ENCODE assay signal across 24 cellular contexts in the genomic region with DNA sequence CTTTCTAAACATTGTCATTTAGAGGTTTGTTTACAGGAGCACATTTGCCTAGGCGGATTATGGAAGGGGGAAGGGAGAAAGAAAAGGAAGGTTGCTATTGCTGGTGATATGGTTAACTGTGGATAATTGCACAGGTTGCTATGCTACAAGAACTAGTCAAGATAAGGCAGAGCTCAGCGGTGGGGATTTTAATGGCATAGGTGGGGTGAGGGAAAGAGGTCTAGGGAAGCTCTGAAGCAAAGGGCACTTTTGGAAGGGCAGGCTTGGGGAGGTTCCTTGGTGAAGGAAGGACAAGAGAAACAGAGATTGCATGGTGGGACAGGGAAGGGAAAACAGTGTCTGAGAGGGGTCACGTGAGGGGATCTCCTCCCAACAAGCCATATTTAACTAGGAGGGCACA. TPM values are rescaled to one million over a fixed set of nuclear protein-coding genes. Genes with fewer than 3 reads are reported as not detected.
DNase-seq lines count a peak whose midpoint lies in the region; ATAC-seq and TF ChIP-seq lines count a peak whose summit lies in the region.
"Had no signal": no experiment of that assay in that cellular context is flagged by ENCODE, and none has a peak within 500 bp of the region (broad histone marks: within the 10 kb centered on the region; RNA-seq: fewer than 3 reads in every experiment).

No MANE protein-coding gene starts in this region.

- TF ChIP-seq CTCF in mammary epithelial cell (conservative IDR thresholded peaks at IDR 0.05 in 1 of 2, IDR thresholded peaks at IDR 0.05 in 1 of 2; ENCODE audit: extremely low read depth in 1 of 2, insufficient read depth in 1 of 2, low read depth in 1 of 2, low read length in 2 of 2), result no peak
- TF ChIP-seq CTCF in breast epithelium (IDR thresholded peaks at IDR 0.05), result no peak
- TF ChIP-seq CTCF in WTC11 (IDR thresholded peaks at IDR 0.05), result no peak
- TF ChIP-seq CTCF in transverse colon (IDR thresholded peaks at IDR 0.05), result no peak
- no peak for TF ChIP-seq CTCF in osteoblast (IDR thresholded peaks at IDR 0.05; ENCODE audit: extremely low read depth, low read depth, low read length)

- CTCF ChIA-PET in mammary epithelial cell (lab: Charles Lee; ENCODE audit: low non-redundant PET), result interaction anchor here (0.5 to 1.3 kb wide), 3 partner anchors 58 to 284 kb away, joined by 4 to 9 read pairs (median 8); no protein-coding TSS in a partner anchor
- CTCF ChIA-PET in WTC11 (lab: Charles Lee), result interaction anchor here (1.0 to 3.9 kb wide), 8 partner anchors 8 to 240 kb away, joined by 3 to 41 read pairs (median 6); a partner anchor contains a TSS

- H3K4me3 ChIP-seq in mammary epithelial cell (replicated peaks in 1 of 3; ENCODE audit: insufficient read depth in 1 of 3, low read depth in 2 of 3, low read length in 3 of 3), result no peak overlapping the region
- no peak overlapping the region for H3K4me3 ChIP-seq in breast epithelium
- H3K4me3 ChIP-seq in transverse colon, result no peak overlapping the region
- no peak overlapping the region for H3K4me3 ChIP-seq in osteoblast (ENCODE audit: insufficient read depth, low read length)
- H3K4me3 ChIP-seq: A549, coronary artery had no signal

- POLR2A ChIA-PET in WTC11 (lab: Charles Lee), result interaction anchor here (0.6 kb wide), 1 partner anchor 159 kb away, joined by 3 read pairs; no protein-coding TSS in a partner anchor

- dilution Hi-C loops in mammary epithelial cell (cut with HindIII; ENCODE audit: low sequenced_read_pairs), result no loop called here

- H3K27me3 Mint-ChIP-seq in WTC11 (ENCODE audit: low read depth), result no peaks in the 10 kb centered on the region

- ATAC-seq in WTC11, result no peak
- ATAC-seq in left colon, result peak; percentile 93
- ATAC-seq in HG03442 (IDR thresholded peaks at IDR 0.05; ENCODE audit: unreplicated experiment), result no peak
- ATAC-seq: A549; HepG2; naive thymus-derived CD8-positive, alpha-beta T cell; sciatic nerve; T-helper 17 cell had no signal

- in situ Hi-C loops in mammary epithelial cell (cut with MboI; ENCODE audit: low sequenced_read_pairs in 2 of 2), result loop anchor here (25.0 kb wide), 1 partner anchor 227 kb away; no protein-coding TSS in a partner anchor
- in situ Hi-C loops in transverse colon (cut with MboI; ENCODE audit: low pct_ligation_motif_present in 1 of 4, low pct_unique_long_range_greater_than_20kb in 1 of 4, low sequenced_read_pairs in 3 of 4), result loop anchor here (10.0 to 25.0 kb wide), 5 partner anchors 60 to 370 kb away; no protein-coding TSS in a partner anchor

- H3K4me1 ChIP-seq in mammary epithelial cell (ENCODE audit: insufficient read depth, low read length), result peaks cover 24% of the 10 kb centered on the region
- no peaks in the 10 kb centered on the region for H3K4me1 ChIP-seq in breast epithelium
- H3K4me1 ChIP-seq in transverse colon, result peaks cover 4 to 21% (median 11%) of the 10 kb centered on the region in 4 donors
- no peaks in the 10 kb centered on the region for H3K4me1 ChIP-seq in osteoblast (ENCODE audit: insufficient read depth, low read length)
- H3K4me1 ChIP-seq: A549, BE2C had no signal

- BruUV-seq in mammary epithelial cell (replicated peaks; lab: Mats Ljungman, UMichigan), result no TSS peak

- no peaks in the 10 kb centered on the region for H3K36me3 ChIP-seq in mammary epithelial cell (ENCODE audit: insufficient read depth, low read length)
- H3K36me3 ChIP-seq in breast epithelium, result no peaks in the 10 kb centered on the region
- no peaks in the 10 kb centered on the region for H3K36me3 ChIP-seq in transverse colon
- no peaks in the 10 kb centered on the region for H3K36me3 ChIP-seq in osteoblast (ENCODE audit: insufficient read depth, low read length)
- H3K36me3 ChIP-seq: BE2C had no signal

- H3K79me2 ChIP-seq in mammary epithelial cell (ENCODE audit: insufficient read depth, low read length), result no peaks in the 10 kb centered on the region
- H3K79me2 ChIP-seq in osteoblast (ENCODE audit: insufficient read depth, low read length), result no peaks in the 10 kb centered on the region

- H2AFZ ChIP-seq in mammary epithelial cell (ENCODE audit: low read depth, low read length) (peak overlapping the region; percentile 61), osteoblast (ENCODE audit: low read length) (no peak overlapping the region)

- H3K36me3 Mint-ChIP-seq in WTC11, result peaks cover 8% of the 10 kb centered on the region; the same call in 1 of the 2 replicates
- H3K36me3 Mint-ChIP-seq: brain; memory B cell; naive thymus-derived CD8-positive, alpha-beta T cell had no signal

- H4K20me1 ChIP-seq in mammary epithelial cell (ENCODE audit: insufficient read depth, low read length) (no peaks in the 10 kb centered on the region), osteoblast (ENCODE audit: insufficient read depth, low read length) (no peaks in the 10 kb centered on the region)

- 97% methylated on average over 3 of the region's 3 CpGs for WGBS in mammary epithelial cell (ENCODE audit: low coverage, missing lambda C conversion rate)
- WGBS in transverse colon (ENCODE audit: low coverage in 1 of 2), 2 donors, result 33 to 49% methylated on average over 1 to 3 of the region's 3 CpGs

- H3K9ac ChIP-seq in mammary epithelial cell (ENCODE audit: insufficient read depth, low read length), result no peak overlapping the region

- H3K4me1 Mint-ChIP-seq in WTC11, result peaks cover 19% of the 10 kb centered on the region
- H3K4me1 Mint-ChIP-seq: brain; naive thymus-derived CD8-positive, alpha-beta T cell had no signal

- DNase-seq in mammary epithelial cell, result no peak
- no peak for DNase-seq in breast epithelium (ENCODE audit: low spot score in 2 of 2)
- no peak for DNase-seq in WTC11 (ENCODE audit: low spot score)
- DNase-seq in left colon, result peak; percentile 45 to 69
- DNase-seq in transverse colon, result peak; percentile 57
- no peak for DNase-seq in activated CD8-positive, alpha-beta memory T cell treated with anti-CD3 and anti-CD28 coated beads, Interleukin-2, amount 50 U/mL, for 4 hours
- DNase-seq in osteoblast (ENCODE audit: insufficient read length, low spot score, missing footprints), result no peak
- DNase-seq: activated CD4-positive, alpha-beta T cell treated with anti-CD3 and anti-CD28 coated beads for 48 hours; activated effector memory CD4-positive, alpha-beta T cell treated with Interleukin-2 at 50 U/mL for 16 hours; BE2C; glutamatergic neuron; naive thymus-derived CD8-positive, alpha-beta T cell; NCI-H2227 treated with DMSO at 0.1 percent for 48 hours; posterior cingulate gyrus; substantia nigra; T-helper 17 cell had no signal

- H3K9me3 Mint-ChIP-seq in WTC11, result peaks cover 15% of the 10 kb centered on the region
- H3K9me3 Mint-ChIP-seq: memory B cell; naive thymus-derived CD8-positive, alpha-beta T cell had no signal

- intact Hi-C loops in mammary epithelial cell (cut with micrococcal nuclease) (no loop called here), breast epithelium (cut with DNase I; ENCODE audit: low total_unique reads) (no loop called here), left colon (cut with DNase I, micrococcal nuclease) (loop anchor here in 1 of 2 donors (5.0 kb wide), 1 partner anchor 67 kb away; no protein-coding TSS in a partner anchor), transverse colon (cut with DNase I; ENCODE audit: low total_unique reads) (loop anchor here (10.0 kb wide), 2 partner anchors 60 to 180 kb away; no protein-coding TSS in a partner anchor)

- H3K4me3 Mint-ChIP-seq in WTC11, result no peak overlapping the region
- H3K4me3 Mint-ChIP-seq: brain; memory B cell; naive thymus-derived CD8-positive, alpha-beta T cell; T-helper 17 cell had no signal

- TF ChIP-seq POLR2A in breast epithelium (IDR thresholded peaks at IDR 0.05), result no peak
- no peak for TF ChIP-seq POLR2A in transverse colon (IDR thresholded peaks at IDR 0.05)

- H3K4me2 ChIP-seq in mammary epithelial cell (ENCODE audit: insufficient read depth, low read depth, low read length) (no peak overlapping the region), osteoblast (ENCODE audit: insufficient read depth, low read length) (no peak overlapping the region)
- H3K4me2 ChIP-seq: A549 had no signal

- TF ChIP-seq EP300 in transverse colon (IDR thresholded peaks at IDR 0.05; ENCODE audit: low read depth), result no peak

- H3K27me3 ChIP-seq in mammary epithelial cell (ENCODE audit: insufficient read depth, low read length), result no peaks in the 10 kb centered on the region
- no peaks in the 10 kb centered on the region for H3K27me3 ChIP-seq in breast epithelium
- H3K27me3 ChIP-seq in transverse colon, result no peaks in the 10 kb centered on the region
- H3K27me3 ChIP-seq in osteoblast (ENCODE audit: insufficient read depth, low read length), result no peaks in the 10 kb centered on the region
- H3K27me3 ChIP-seq: BE2C had no signal

- H3K27ac ChIP-seq in mammary epithelial cell (ENCODE audit: insufficient read depth, low read depth, low read length), result no peak overlapping the region
- no peak overlapping the region for H3K27ac ChIP-seq in breast epithelium
- H3K27ac ChIP-seq in transverse colon, result peak overlapping the region; percentile 64 to 82 (median 74)
- H3K27ac ChIP-seq in osteoblast (ENCODE audit: low read depth, low read length), result no peak overlapping the region
- H3K27ac ChIP-seq: A549, coronary artery had no signal

- H3K9me3 ChIP-seq in mammary epithelial cell (replicated peaks; ENCODE audit: insufficient read depth, low read length) (no peaks in the 10 kb centered on the region), breast epithelium (no peaks in the 10 kb centered on the region), transverse colon (no peaks in the 10 kb centered on the region), osteoblast (ENCODE audit: low read depth, low read length) (no peaks in the 10 kb centered on the region)
- H3K9me3 ChIP-seq: A549, BE2C had no signal

- 0 out of 2 replicates have a peak overlapping the region, but pooled peaks have one; percentile 28 for H3K27ac Mint-ChIP-seq in WTC11
- H3K27ac Mint-ChIP-seq: memory B cell, T-helper 17 cell had no signal

TF ChIP-seq in WTC11, 78 proteins besides CTCF, POLR2A, EP300 and RAD21 (continues in another document):
- TF ChIP-seq RELA (CRISPR knock-in tag; IDR thresholded peaks at IDR 0.05; ENCODE audit: borderline replicate concordance) (no peak), NR1H2 (CRISPR knock-in tag; IDR thresholded peaks at IDR 0.05) (no peak)

RNA-seq across cellular contexts. Expression of a gene that starts 19.5 kb away (rescaled TPM):
- total RNA-seq in mammary epithelial cell (1 to 10 TPM in 1 of 2 donors, under 1 TPM in 1; 0.45 to 2.2 TPM), breast epithelium (under 1 TPM in 1 of 3 donors, not detected in 2; 0.15 TPM), WTC11 (2021) (not detected in 3 replicates), left colon (not detected), transverse colon (not detected), osteoblast (not detected in 2 replicates)
- 0.87 TPM for polyA plus RNA-seq in mammary epithelial cell
- 2.8 TPM for polyA minus RNA-seq in mammary epithelial cell
- total RNA-seq: HepG2; naive thymus-derived CD8-positive, alpha-beta T cell; RPMI7951; sciatic nerve; T-helper 17 cell had no signal
- polyA plus RNA-seq: HepG2; naive thymus-derived CD8-positive, alpha-beta T cell had no signal

Comparison
In these comparisons a context has a peak if more than half of its experiments do, and no peak if none do; other contexts are left out.
1. DNase-seq: peak in left colon (2 of 2) and transverse colon (single experiment); none in mammary epithelial cell (single experiment), breast epithelium (0 of 2), WTC11 (single experiment), activated CD8-positive, alpha-beta memory T cell treated with anti-CD3 and anti-CD28 coated beads, Interleukin-2, amount 50 U/mL, for 4 hours (single experiment) and osteoblast (single experiment).
2. H3K27ac ChIP-seq: peak in transverse colon (4 of 4); none in mammary epithelial cell (single experiment), breast epithelium (0 of 2) and osteoblast (single experiment).